ENCODE assay signal across 9 cellular contexts in genomic region chr22:38864361-38865191, GRCh38. TPM values are rescaled to one million over a fixed set of nuclear protein-coding genes. Genes with fewer than 3 reads are reported as not detected.
DNase-seq lines count a peak whose midpoint lies in the region; ATAC-seq and TF ChIP-seq lines count a peak whose summit lies in the region.
"Had no signal": no experiment of that assay in that cellular context is flagged by ENCODE, and none has a peak within 500 bp of the region (broad histone marks: within the 10 kb centered on the region; RNA-seq: fewer than 3 reads in every experiment).

No MANE protein-coding gene starts in this region.

- DNase-seq in RWPE1 (ENCODE audit: low spot score): no peak
- DNase-seq in coronary artery (ENCODE audit: low spot score): peak; percentile 76
- peak in 2 of 3 donors; percentile 22 to 44 for DNase-seq in right lobe of liver
- no peak for DNase-seq in thoracic aorta (ENCODE audit: low spot score)
- DNase-seq in foreskin keratinocyte: no peak
- DNase-seq in NCI-H146 treated with DMSO at 0.1 percent for 48 hours (lab: John Stamatoyannopoulos, UW; ENCODE audit: unreplicated experiment): no peak
- DNase-seq in G401 (ENCODE audit: low spot score): no peak
- DNase-seq: EL, hippocampal formation had no signal

- H3K4me3 ChIP-seq in coronary artery: peak overlapping the region; percentile 52
- no peak overlapping the region for H3K4me3 ChIP-seq in right lobe of liver
- peak overlapping the region; percentile 34 for H3K4me3 ChIP-seq in thoracic aorta

- H3K27me3 ChIP-seq in right lobe of liver (no peaks in the 10 kb centered on the region), thoracic aorta (replicated peaks; ENCODE audit: insufficient read depth) (no peaks in the 10 kb centered on the region), foreskin keratinocyte (peaks cover 9% of the 10 kb centered on the region)

- H3K9me3 ChIP-seq in right lobe of liver: no peaks in the 10 kb centered on the region
- no peaks in the 10 kb centered on the region for H3K9me3 ChIP-seq in thoracic aorta

- TF ChIP-seq CTCF in RWPE1 (conservative IDR thresholded peaks at IDR 0.05; ENCODE audit: low read depth) (no peak), coronary artery (IDR thresholded peaks at IDR 0.05) (no peak), right lobe of liver (IDR thresholded peaks at IDR 0.05) (no peak), thoracic aorta (IDR thresholded peaks at IDR 0.05) (no peak), foreskin keratinocyte (conservative IDR thresholded peaks at IDR 0.05) (no peak)

- CTCF ChIA-PET in RWPE1 (lab: Yijun Ruan, JAX): interaction anchor here (0.6 kb wide), 1 partner anchor 17 kb away, joined by 7 read pairs; no protein-coding TSS in a partner anchor

- in situ Hi-C loops in G401 (cut with HindIII; ENCODE audit: low sequenced_read_pairs): no loop called here

- POLR2A ChIA-PET in RWPE1 (lab: Yijun Ruan, JAX; ENCODE audit: low non-redundant PET): interaction anchor here (0.5 kb wide), 1 partner anchor 10 kb away, joined by 5 read pairs; no protein-coding TSS in a partner anchor

- no peak for ATAC-seq in right lobe of liver
- no peak for ATAC-seq in thoracic aorta (ENCODE audit: insufficient number of reproducible peaks, low FRiP score, low read depth)
- no peak for ATAC-seq in foreskin keratinocyte

- intact Hi-C loops in right lobe of liver (cut with DNase I): loop anchor here (5.0 to 10.0 kb wide), 3 partner anchors 138 to 270 kb away; no protein-coding TSS in a partner anchor

- H3K36me3 ChIP-seq in right lobe of liver: peaks cover 0 to 6% (median 0%) of the 10 kb centered on the region in 4 donors
- peaks cover 22% of the 10 kb centered on the region for H3K36me3 ChIP-seq in thoracic aorta

- H3K4me1 ChIP-seq in right lobe of liver (peaks cover 0 to 8% (median 0%) of the 10 kb centered on the region in 4 donors), thoracic aorta (ENCODE audit: control insufficient read depth in 1 of 2, low read depth in 2 of 2) (peaks cover 34 to 64% of the 10 kb centered on the region in 2 donors), foreskin keratinocyte (no peaks in the 10 kb centered on the region)

- 51% methylated on average over 3 of the region's 24 CpGs for WGBS in right lobe of liver (ENCODE audit: insufficient coverage, low coverage, low lambda C conversion rate, missing lambda C conversion rate)

- H3K27ac ChIP-seq in RWPE1: peak overlapping the region; percentile 59
- peak overlapping the region; percentile 49 to 71 for H3K27ac ChIP-seq in coronary artery
- H3K27ac ChIP-seq in right lobe of liver: no peak overlapping the region
- peak overlapping the region; percentile 29 for H3K27ac ChIP-seq in thoracic aorta
- H3K27ac ChIP-seq in foreskin keratinocyte: no peak overlapping the region

- TF ChIP-seq POLR2A in right lobe of liver (IDR thresholded peaks at IDR 0.05): no peak

RNA-seq across cellular contexts. Expression of gene CBX6, which starts 7.4 kb away (rescaled TPM):
- total RNA-seq in right lobe of liver (10 to 100 TPM in 4 of 6 experiments, 1 to 10 TPM in 2; 7.8 to 22.5 (median 12.1) TPM), thoracic aorta (100 to 1,000 TPM in 1 of 2 donors, 10 to 100 TPM in 1; 80.1 to 111 TPM), foreskin keratinocyte (23.2 and 32.7 TPM in 2 replicates)
- polyA plus RNA-seq in foreskin keratinocyte: 8.5 and 11.4 TPM in 2 replicates
- total RNA-seq in G401 (2014; rRNA removed; shearing (Covaris generic)): 16.4 and 25.6 TPM in 2 replicates

RNA-seq across cellular contexts. Expression of gene NPTXR, which starts 20.7 kb away (rescaled TPM):
- under 1 TPM; 0.18 to 0.68 (median 0.28) TPM for total RNA-seq in right lobe of liver
- 10 to 100 TPM; 29.3 to 50.8 TPM for total RNA-seq in thoracic aorta
- 0.04 and 0.07 TPM in 2 replicates for total RNA-seq in foreskin keratinocyte
- 0.03 and 0.06 TPM in 2 replicates for polyA plus RNA-seq in foreskin keratinocyte
- 5.6 and 8.8 TPM in 2 replicates for total RNA-seq in G401 (2014; rRNA removed; shearing (Covaris generic))

Comparison
In these comparisons a context has a peak if more than half of its experiments do, and no peak if none do; other contexts are left out.
1. DNase-seq: peak in coronary artery (single experiment) and right lobe of liver (2 of 3); none in RWPE1 (single experiment), thoracic aorta (single experiment), foreskin keratinocyte (0 of 2), NCI-H146 treated with DMSO at 0.1 percent for 48 hours (single experiment) and G401 (single experiment).
2. H3K27ac ChIP-seq: peak in RWPE1 (single experiment), coronary artery (2 of 2) and thoracic aorta (2 of 2); none in right lobe of liver (0 of 3) and foreskin keratinocyte (single experiment).
3. H3K4me3 ChIP-seq: peak in coronary artery (single experiment) and thoracic aorta (single experiment); none in right lobe of liver (0 of 3).